ENCODE assay signal across 15 cellular contexts in genomic region chr2:147433822-147434221, GRCh38.
"Had no signal": no experiment of that assay in that cellular context is flagged by ENCODE, and none has a peak within 500 bp of the region (broad histone marks: within the 10 kb centered on the region; RNA-seq: fewer than 3 reads in every experiment).

No MANE protein-coding gene starts in this region.

- H2AFZ ChIP-seq: neural progenitor cell had no signal

- H3K27me3 ChIP-seq: breast epithelium, neural progenitor cell, sigmoid colon had no signal

- H3K36me3 ChIP-seq: breast epithelium, neural progenitor cell, sigmoid colon had no signal

- H3K4me2 ChIP-seq: neural progenitor cell had no signal

- H3K27ac ChIP-seq: breast epithelium, epithelial cell of prostate, neural progenitor cell, sigmoid colon had no signal

- ATAC-seq: T-helper 17 cell had no signal

- H3K4me1 ChIP-seq: breast epithelium, neural progenitor cell had no signal

- DNase-seq: activated CD4-positive, alpha-beta T cell treated with anti-CD3 and anti-CD28 coated beads, Interleukin-2, amount 10 ng/mL, durations not matched to agents 7 days and 5 days; activated CD8-positive, alpha-beta memory T cell treated with anti-CD3 and anti-CD28 coated beads, Interleukin-2, amount 50 U/mL, for 48 hours; activated naive CD8-positive, alpha-beta T cell treated with anti-CD3 and anti-CD28 coated beads for 36 hours; foreskin melanocyte; head of caudate nucleus; midbrain; naive B cell; sigmoid colon; stimulated activated CD4-positive, alpha-beta T cell treated with anti-CD3 and anti-CD28 coated beads, Interleukin-12 subunit alpha, Interleukin-12 subunit beta, amount 100 ng/mL, for 4 hours; stimulated activated CD4-positive, alpha-beta T cell treated with anti-CD3 and anti-CD28 coated beads, Interleukin-2, amount 100 ng/mL, for 24 hours; T-helper 17 cell had no signal

- H3K4me3 ChIP-seq: breast epithelium, lung, neural progenitor cell, sigmoid colon had no signal

- H3K9me3 ChIP-seq: breast epithelium, sigmoid colon had no signal
